ENCODE assay signal across 1 cellular context in the genomic region with DNA sequence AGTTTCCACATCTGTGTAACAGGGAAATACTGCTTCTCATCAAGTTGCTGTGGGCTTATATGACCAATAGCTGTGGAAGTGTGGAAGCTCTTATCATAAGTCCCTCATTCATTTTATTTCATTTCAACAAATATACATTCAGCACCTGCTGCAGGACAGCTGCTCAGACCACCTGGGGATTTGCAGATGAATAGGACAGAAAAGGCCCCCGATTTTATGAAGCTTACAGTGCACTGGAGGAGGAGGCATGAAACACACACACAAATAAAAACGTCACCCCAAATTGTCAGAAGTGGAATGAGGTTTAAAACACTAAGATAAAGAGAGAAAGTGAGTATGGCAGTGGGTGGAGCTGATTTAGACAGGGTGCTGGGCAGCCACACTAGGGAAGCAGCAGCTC.
A peak's percentile ranks its signal among the peaks of the same experiment; 100 is the strongest.
TF ChIP-seq lines count a peak whose summit lies in the region.

No MANE protein-coding gene starts in this region.

TF ChIP-seq in HCT116, 20 proteins besides CTCF, POLR2A, EP300 and RAD21:
- TF ChIP-seq, protein P1, sequence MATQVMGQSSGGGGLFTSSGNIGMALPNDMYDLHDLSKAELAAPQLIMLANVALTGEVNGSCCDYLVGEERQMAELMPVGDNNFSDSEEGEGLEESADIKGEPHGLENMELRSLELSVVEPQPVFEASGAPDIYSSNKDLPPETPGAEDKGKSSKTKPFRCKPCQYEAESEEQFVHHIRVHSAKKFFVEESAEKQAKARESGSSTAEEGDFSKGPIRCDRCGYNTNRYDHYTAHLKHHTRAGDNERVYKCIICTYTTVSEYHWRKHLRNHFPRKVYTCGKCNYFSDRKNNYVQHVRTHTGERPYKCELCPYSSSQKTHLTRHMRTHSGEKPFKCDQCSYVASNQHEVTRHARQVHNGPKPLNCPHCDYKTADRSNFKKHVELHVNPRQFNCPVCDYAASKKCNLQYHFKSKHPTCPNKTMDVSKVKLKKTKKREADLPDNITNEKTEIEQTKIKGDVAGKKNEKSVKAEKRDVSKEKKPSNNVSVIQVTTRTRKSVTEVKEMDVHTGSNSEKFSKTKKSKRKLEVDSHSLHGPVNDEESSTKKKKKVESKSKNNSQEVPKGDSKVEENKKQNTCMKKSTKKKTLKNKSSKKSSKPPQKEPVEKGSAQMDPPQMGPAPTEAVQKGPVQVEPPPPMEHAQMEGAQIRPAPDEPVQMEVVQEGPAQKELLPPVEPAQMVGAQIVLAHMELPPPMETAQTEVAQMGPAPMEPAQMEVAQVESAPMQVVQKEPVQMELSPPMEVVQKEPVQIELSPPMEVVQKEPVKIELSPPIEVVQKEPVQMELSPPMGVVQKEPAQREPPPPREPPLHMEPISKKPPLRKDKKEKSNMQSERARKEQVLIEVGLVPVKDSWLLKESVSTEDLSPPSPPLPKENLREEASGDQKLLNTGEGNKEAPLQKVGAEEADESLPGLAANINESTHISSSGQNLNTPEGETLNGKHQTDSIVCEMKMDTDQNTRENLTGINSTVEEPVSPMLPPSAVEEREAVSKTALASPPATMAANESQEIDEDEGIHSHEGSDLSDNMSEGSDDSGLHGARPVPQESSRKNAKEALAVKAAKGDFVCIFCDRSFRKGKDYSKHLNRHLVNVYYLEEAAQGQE (IDR thresholded peaks at IDR 0.05; ENCODE audit: low read depth), result peak; percentile 36
- TF ChIP-seq ZNF274 (IDR thresholded peaks at IDR 0.05; ENCODE audit: low read depth, low read length) (no peak), ELF1 (IDR thresholded peaks at IDR 0.05; ENCODE audit: borderline replicate concordance, low read depth) (no peak), POLR2AphosphoS5 (IDR thresholded peaks at IDR 0.05; ENCODE audit: low read depth, low read length) (no peak), JUND (IDR thresholded peaks at IDR 0.05) (no peak)
